In the genomic region with DNA sequence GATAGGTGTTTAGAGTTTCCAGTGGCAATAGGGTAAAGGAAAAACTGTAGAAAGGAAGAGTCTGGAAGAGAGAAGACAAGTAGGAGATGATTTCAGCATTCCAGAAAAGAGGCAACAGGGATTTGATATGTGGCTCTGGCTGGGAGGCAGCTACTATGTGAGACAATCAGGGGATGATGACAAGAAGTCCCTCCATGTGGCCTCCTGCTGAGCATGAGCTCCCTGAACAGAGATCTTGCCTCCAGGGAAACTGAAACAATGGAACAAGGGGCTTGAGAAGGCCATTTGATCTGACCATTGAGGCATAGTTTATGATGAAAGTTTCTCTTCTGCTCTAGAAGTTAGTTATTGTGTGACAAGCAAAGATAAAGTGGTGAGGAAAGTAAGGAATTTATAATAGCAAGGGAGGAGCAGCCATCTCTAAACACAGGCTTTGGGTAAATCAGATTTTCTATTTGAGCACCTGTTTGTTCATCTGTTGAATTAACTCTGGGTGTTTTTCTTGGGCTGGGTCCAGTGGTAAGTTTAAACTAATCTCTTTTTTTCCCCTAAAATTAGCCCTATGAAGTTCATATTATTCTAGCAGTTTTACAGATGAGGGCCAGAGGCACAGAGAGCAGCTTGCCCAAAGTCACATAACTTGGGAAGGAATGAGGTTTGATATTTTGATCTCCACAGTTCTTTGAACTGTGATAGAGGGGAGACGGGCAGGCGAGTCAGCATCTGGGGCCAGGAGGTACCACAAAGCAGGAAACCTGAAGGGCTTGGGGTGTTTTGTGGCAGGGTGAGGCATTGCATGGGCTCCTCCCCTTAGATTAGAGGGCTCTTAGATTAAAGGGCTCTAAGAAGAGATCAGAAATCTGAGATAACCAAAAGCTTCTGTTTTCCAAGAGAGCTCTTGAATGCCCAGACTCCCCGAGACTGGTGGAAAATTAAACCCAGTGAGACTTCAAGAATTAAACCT, we compare ENCODE assay signal across 12 cellular contexts. TPM values are rescaled to one million over a fixed set of nuclear protein-coding genes. Genes with fewer than 3 reads are reported as not detected.
DNase-seq lines count a peak whose midpoint lies in the region; ATAC-seq and TF ChIP-seq lines count a peak whose summit lies in the region.
"Had no signal": no experiment of that assay in that cellular context is flagged by ENCODE, and none has a peak within 500 bp of the region (broad histone marks: within the 10 kb centered on the region; RNA-seq: fewer than 3 reads in every experiment).

No MANE protein-coding gene starts in this region.

- CTCF ChIA-PET in activated CD8-positive, alpha-beta T cell treated with anti-CD3 and anti-CD28 coated beads for 36 hours (lab: Charles Lee), result interaction anchor here (1.1 kb wide), 1 partner anchor 20 kb away, joined by 3 read pairs; no protein-coding TSS in a partner anchor

- H3K27ac ChIP-seq in CD4-positive, CD25-positive, alpha-beta regulatory T cell (ENCODE audit: insufficient read depth, low read length, poor library complexity, severe bottlenecking), result no peak overlapping the region
- no peak overlapping the region for H3K27ac ChIP-seq in thyroid gland
- H3K27ac ChIP-seq: right lobe of liver had no signal

- H3K36me3 Mint-ChIP-seq in CD4-positive, CD25-positive, alpha-beta regulatory T cell, result no peaks in the 10 kb centered on the region
- H3K36me3 Mint-ChIP-seq in activated CD8-positive, alpha-beta T cell treated with anti-CD3 and anti-CD28 coated beads for 36 hours (ENCODE audit: low read depth), result no peaks in the 10 kb centered on the region
- H3K36me3 Mint-ChIP-seq in effector memory CD8-positive, alpha-beta T cell (ENCODE audit: insufficient read depth), result no peaks in the 10 kb centered on the region
- H3K36me3 Mint-ChIP-seq in osteocyte (ENCODE audit: unreplicated experiment), result no peaks in the 10 kb centered on the region

- no peaks in the 10 kb centered on the region for H3K36me3 ChIP-seq in CD4-positive, CD25-positive, alpha-beta regulatory T cell (ENCODE audit: control insufficient read depth, insufficient read depth, low read length)
- H3K36me3 ChIP-seq in thyroid gland, result no peaks in the 10 kb centered on the region
- H3K36me3 ChIP-seq: right lobe of liver had no signal

- no peak for TF ChIP-seq CTCF in activated CD8-positive, alpha-beta T cell treated with anti-CD3 and anti-CD28 coated beads for 36 hours (IDR thresholded peaks at IDR 0.05)
- TF ChIP-seq CTCF in thyroid gland (IDR thresholded peaks at IDR 0.05) (no peak), osteocyte (IDR thresholded peaks at IDR 0.05) (no peak)

- peaks cover 52% of the 10 kb centered on the region for H3K27me3 Mint-ChIP-seq in CD4-positive, CD25-positive, alpha-beta regulatory T cell
- H3K27me3 Mint-ChIP-seq in activated CD8-positive, alpha-beta T cell treated with anti-CD3 and anti-CD28 coated beads for 36 hours, result peaks cover 34% of the 10 kb centered on the region
- peaks cover 81 to 86% of the 10 kb centered on the region in 2 donors for H3K27me3 Mint-ChIP-seq in effector memory CD8-positive, alpha-beta T cell
- peaks cover 25% of the 10 kb centered on the region for H3K27me3 Mint-ChIP-seq in osteocyte (ENCODE audit: unreplicated experiment)

- peaks cover 3% of the 10 kb centered on the region for H3K4me1 ChIP-seq in CD4-positive, CD25-positive, alpha-beta regulatory T cell (ENCODE audit: control insufficient read depth, insufficient read depth, low read length, poor library complexity, severe bottlenecking)
- H3K4me1 ChIP-seq in thyroid gland, result no peaks in the 10 kb centered on the region
- H3K4me1 ChIP-seq: right lobe of liver had no signal

- POLR2A ChIA-PET in activated CD8-positive, alpha-beta T cell treated with anti-CD3 and anti-CD28 coated beads for 36 hours (lab: Charles Lee), result interaction anchor here (1.0 kb wide), 1 partner anchor 47 kb away, joined by 3 read pairs; no protein-coding TSS in a partner anchor

- peak; percentile 61 to 70 for ATAC-seq in CD4-positive, CD25-positive, alpha-beta regulatory T cell (ENCODE audit: low read depth in 2 of 2)
- ATAC-seq in activated CD8-positive, alpha-beta T cell treated with anti-CD3 and anti-CD28 coated beads for 36 hours, result peak; percentile 95
- ATAC-seq in effector memory CD8-positive, alpha-beta T cell (replicated peaks), result peak; percentile 68
- ATAC-seq in left ventricle myocardium superior, result no peak
- ATAC-seq: right lobe of liver had no signal

- H3K4me1 Mint-ChIP-seq in CD4-positive, CD25-positive, alpha-beta regulatory T cell, result peaks cover 0 to 23% (median 9%) of the 10 kb centered on the region in 4 donors
- peaks cover 15% of the 10 kb centered on the region for H3K4me1 Mint-ChIP-seq in activated CD8-positive, alpha-beta T cell treated with anti-CD3 and anti-CD28 coated beads for 36 hours (ENCODE audit: low read depth)
- peaks cover 0 to 4% of the 10 kb centered on the region in 2 donors for H3K4me1 Mint-ChIP-seq in effector memory CD8-positive, alpha-beta T cell (ENCODE audit: low read depth in 2 of 2)
- H3K4me1 Mint-ChIP-seq in osteocyte (ENCODE audit: unreplicated experiment), result no peaks in the 10 kb centered on the region

- WGBS in thyroid gland, 2 donors, result 22 to 44% methylated on average over 3 of the region's 3 CpGs

- no peak overlapping the region for H3K4me3 ChIP-seq in CD4-positive, CD25-positive, alpha-beta regulatory T cell (ENCODE audit: low read depth, low read length)
- no peak overlapping the region for H3K4me3 ChIP-seq in thyroid gland (replicated peaks in 1 of 3)
- H3K4me3 ChIP-seq: right lobe of liver had no signal

- no peak overlapping the region for H3K27ac Mint-ChIP-seq in CD4-positive, CD25-positive, alpha-beta regulatory T cell
- H3K27ac Mint-ChIP-seq in activated CD8-positive, alpha-beta T cell treated with anti-CD3 and anti-CD28 coated beads for 36 hours, result no peak overlapping the region
- H3K27ac Mint-ChIP-seq in effector memory CD8-positive, alpha-beta T cell, result no peak overlapping the region
- no peak overlapping the region for H3K27ac Mint-ChIP-seq in osteocyte (ENCODE audit: unreplicated experiment)

- TF ChIP-seq POLR2A in thyroid gland (IDR thresholded peaks at IDR 0.05), result no peak

- H3K27me3 ChIP-seq in CD4-positive, CD25-positive, alpha-beta regulatory T cell (ENCODE audit: control insufficient read depth, insufficient read depth, low read length), result peaks cover 15% of the 10 kb centered on the region
- H3K27me3 ChIP-seq in thyroid gland, result no peaks in the 10 kb centered on the region
- H3K27me3 ChIP-seq: right lobe of liver had no signal

- H3K9me3 ChIP-seq in CD4-positive, CD25-positive, alpha-beta regulatory T cell (ENCODE audit: control insufficient read depth in 2 of 2, low read length in 2 of 2), result no peaks in the 10 kb centered on the region
- H3K9me3 ChIP-seq in thyroid gland, result no peaks in the 10 kb centered on the region
- H3K9me3 ChIP-seq: right lobe of liver had no signal

- H3K9me3 Mint-ChIP-seq in CD4-positive, CD25-positive, alpha-beta regulatory T cell, result peaks cover 0 to 9% (median 0%) of the 10 kb centered on the region in 7 donors
- no peaks in the 10 kb centered on the region for H3K9me3 Mint-ChIP-seq in activated CD8-positive, alpha-beta T cell treated with anti-CD3 and anti-CD28 coated beads for 36 hours
- no peaks in the 10 kb centered on the region for H3K9me3 Mint-ChIP-seq in effector memory CD8-positive, alpha-beta T cell
- H3K9me3 Mint-ChIP-seq in osteocyte (ENCODE audit: unreplicated experiment), result no peaks in the 10 kb centered on the region

- H3K4me3 Mint-ChIP-seq in CD4-positive, CD25-positive, alpha-beta regulatory T cell, result no peak overlapping the region
- H3K4me3 Mint-ChIP-seq in activated CD8-positive, alpha-beta T cell treated with anti-CD3 and anti-CD28 coated beads for 36 hours, result no peak overlapping the region
- no peak overlapping the region for H3K4me3 Mint-ChIP-seq in effector memory CD8-positive, alpha-beta T cell
- no peak overlapping the region for H3K4me3 Mint-ChIP-seq in osteocyte (ENCODE audit: unreplicated experiment)

- peak in 1 of 3 donors; percentile 76 for DNase-seq in CD4-positive, CD25-positive, alpha-beta regulatory T cell
- peak; percentile 26 for DNase-seq in NAMALWA (ENCODE audit: low spot score)
- DNase-seq in activated CD8-positive, alpha-beta T cell treated with anti-CD3 and anti-CD28 coated beads for 36 hours, result peak; percentile 67
- DNase-seq in effector memory CD8-positive, alpha-beta T cell, result no peak
- no peak for DNase-seq in left ventricle myocardium superior
- DNase-seq in thyroid gland, result no peak
- DNase-seq in COR-L47 (lab: John Stamatoyannopoulos, UW), result no peak
- no peak for DNase-seq in osteocyte (ENCODE audit: extremely low spot score, unreplicated experiment)
- DNase-seq: EL, right lobe of liver had no signal

- intact Hi-C loops in activated CD8-positive, alpha-beta T cell treated with anti-CD3 and anti-CD28 coated beads for 36 hours (cut with micrococcal nuclease), result no loop called here
- intact Hi-C loops in left ventricle myocardium superior (cut with micrococcal nuclease) (no loop called here), thyroid gland (cut with DNase I) (no loop called here)

RNA-seq across cellular contexts. Expression of a gene that starts 2.8 kb away (rescaled TPM):
- total RNA-seq in CD4-positive, CD25-positive, alpha-beta regulatory T cell, result not detected
- not detected for polyA plus RNA-seq in CD4-positive, CD25-positive, alpha-beta regulatory T cell
- not detected for total RNA-seq in activated CD8-positive, alpha-beta T cell treated with anti-CD3 and anti-CD28 coated beads for 36 hours
- total RNA-seq in left ventricle myocardium superior (not detected), thyroid gland (not detected), osteocyte (not detected in 2 replicates)
- total RNA-seq: NCI-H460, right lobe of liver, ureter had no signal

RNA-seq across cellular contexts. Expression of a gene that starts 7.3 kb away (rescaled TPM):
- not detected for total RNA-seq in CD4-positive, CD25-positive, alpha-beta regulatory T cell
- polyA plus RNA-seq in CD4-positive, CD25-positive, alpha-beta regulatory T cell, result not detected
- not detected for total RNA-seq in activated CD8-positive, alpha-beta T cell treated with anti-CD3 and anti-CD28 coated beads for 36 hours
- total RNA-seq in left ventricle myocardium superior (not detected), thyroid gland (not detected), osteocyte (not detected in 2 replicates)
- total RNA-seq: NCI-H460, right lobe of liver, ureter had no signal

Comparison
In these comparisons a context has a peak if more than half of its experiments do, and no peak if none do; other contexts are left out.
1. DNase-seq: peak in NAMALWA (single experiment) and activated CD8-positive, alpha-beta T cell treated with anti-CD3 and anti-CD28 coated beads for 36 hours (single experiment); none in effector memory CD8-positive, alpha-beta T cell (0 of 3), left ventricle myocardium superior (single experiment), thyroid gland (0 of 2), COR-L47 (single experiment) and osteocyte (single experiment).